ENCODE assay signal across 29 cellular contexts in genomic region chr16:55570159-55570558, GRCh38. TPM values are rescaled to one million over a fixed set of nuclear protein-coding genes. Genes with fewer than 3 reads are reported as not detected.
"Had no signal": no experiment of that assay in that cellular context is flagged by ENCODE, and none has a peak within 500 bp of the region (broad histone marks: within the 10 kb centered on the region; RNA-seq: fewer than 3 reads in every experiment).

No MANE protein-coding gene starts in this region.

- DNase-seq: head of caudate nucleus; hippocampal formation; kidney; left colon; left lung; lower lobe of right lung; mesendoderm; naive B cell; natural killer cell; nephron progenitor cell; ovary; retina; right cardiac atrium; small intestine; spleen; stimulated activated CD4-positive, alpha-beta T cell treated with anti-CD3 and anti-CD28 coated beads, Interleukin-4, amount 100 ng/mL, for 24 hours; stimulated activated naive CD4-positive, alpha-beta T cell; stimulated activated naive CD8-positive, alpha-beta T cell treated with anti-CD3 and anti-CD28 coated beads, Interleukin-15, amount 100 ng/mL, for 72 hours; substantia nigra; transverse colon; upper lobe of right lung had no signal

- H3K27me3 Mint-ChIP-seq: naive B cell; stimulated activated naive CD8-positive, alpha-beta T cell treated with anti-CD3 and anti-CD28 coated beads, Interleukin-15, amount 100 ng/mL, for 72 hours had no signal

- H3K9ac ChIP-seq: neural progenitor cell had no signal

- H3K27me3 ChIP-seq: left lung, neural progenitor cell, ovary, spleen, transverse colon, upper lobe of right lung had no signal

- H3K4me1 ChIP-seq: neural progenitor cell, prostate gland had no signal

- H3K36me3 ChIP-seq: left lung, lower lobe of right lung, neural progenitor cell, ovary, prostate gland, transverse colon, upper lobe of right lung had no signal

- ATAC-seq: left colon; left lung; lower lobe of right lung; natural killer cell; right cardiac atrium; stimulated activated effector memory CD8-positive, alpha-beta T cell treated with anti-CD3 and anti-CD28 coated beads, Interleukin-12 subunit alpha, Interleukin-12 subunit beta, amount 100 ng/mL, for 72 hours; stimulated activated naive CD8-positive, alpha-beta T cell treated with anti-CD3 and anti-CD28 coated beads, Interleukin-15, amount 100 ng/mL, for 72 hours; upper lobe of right lung had no signal

- H3K36me3 Mint-ChIP-seq: naive B cell; natural killer cell; neural progenitor cell; stimulated activated effector memory CD8-positive, alpha-beta T cell treated with anti-CD3 and anti-CD28 coated beads, Interleukin-12 subunit alpha, Interleukin-12 subunit beta, amount 100 ng/mL, for 72 hours had no signal

- H3K9me3 Mint-ChIP-seq: mesothelial cell of epicardium; naive B cell; natural killer cell; nephron progenitor cell; neural progenitor cell; stimulated activated effector memory CD8-positive, alpha-beta T cell treated with anti-CD3 and anti-CD28 coated beads, Interleukin-12 subunit alpha, Interleukin-12 subunit beta, amount 100 ng/mL, for 72 hours; stimulated activated naive CD8-positive, alpha-beta T cell treated with anti-CD3 and anti-CD28 coated beads, Interleukin-15, amount 100 ng/mL, for 72 hours had no signal

- H2AFZ ChIP-seq: neural progenitor cell had no signal

- H3K9me3 ChIP-seq: left lung, lower lobe of right lung, ovary, prostate gland, spleen, transverse colon, upper lobe of right lung had no signal

- H3K4me1 Mint-ChIP-seq: natural killer cell; nephron progenitor cell; stimulated activated effector memory CD8-positive, alpha-beta T cell treated with anti-CD3 and anti-CD28 coated beads, Interleukin-12 subunit alpha, Interleukin-12 subunit beta, amount 100 ng/mL, for 72 hours; stimulated activated naive CD8-positive, alpha-beta T cell treated with anti-CD3 and anti-CD28 coated beads, Interleukin-15, amount 100 ng/mL, for 72 hours had no signal

- H3K4me3 Mint-ChIP-seq: mesothelial cell of epicardium; naive B cell; natural killer cell; nephron progenitor cell; neural progenitor cell; stimulated activated effector memory CD8-positive, alpha-beta T cell treated with anti-CD3 and anti-CD28 coated beads, Interleukin-12 subunit alpha, Interleukin-12 subunit beta, amount 100 ng/mL, for 72 hours; stimulated activated naive CD8-positive, alpha-beta T cell treated with anti-CD3 and anti-CD28 coated beads, Interleukin-15, amount 100 ng/mL, for 72 hours had no signal

- H3K27ac Mint-ChIP-seq: natural killer cell; nephron progenitor cell; neural progenitor cell; stimulated activated effector memory CD8-positive, alpha-beta T cell treated with anti-CD3 and anti-CD28 coated beads, Interleukin-12 subunit alpha, Interleukin-12 subunit beta, amount 100 ng/mL, for 72 hours had no signal

- H3K27ac ChIP-seq: lower lobe of right lung, neural progenitor cell, ovary, prostate gland, transverse colon, upper lobe of right lung had no signal

- H3K4me3 ChIP-seq: left lung, lower lobe of right lung, neural progenitor cell, ovary, prostate gland, spleen, transverse colon, upper lobe of right lung had no signal

- H3K4me2 ChIP-seq: neural progenitor cell had no signal

- FAIRE-seq: islet of Langerhans, kidney, small intestine, urothelium cell line had no signal

RNA-seq across cellular contexts. Expression of gene CAPNS2, which starts 3.7 kb away (rescaled TPM):
- total RNA-seq: mononuclear cell had no signal
- polyA plus RNA-seq: liver, ovary had no signal
